In the genomic region with DNA sequence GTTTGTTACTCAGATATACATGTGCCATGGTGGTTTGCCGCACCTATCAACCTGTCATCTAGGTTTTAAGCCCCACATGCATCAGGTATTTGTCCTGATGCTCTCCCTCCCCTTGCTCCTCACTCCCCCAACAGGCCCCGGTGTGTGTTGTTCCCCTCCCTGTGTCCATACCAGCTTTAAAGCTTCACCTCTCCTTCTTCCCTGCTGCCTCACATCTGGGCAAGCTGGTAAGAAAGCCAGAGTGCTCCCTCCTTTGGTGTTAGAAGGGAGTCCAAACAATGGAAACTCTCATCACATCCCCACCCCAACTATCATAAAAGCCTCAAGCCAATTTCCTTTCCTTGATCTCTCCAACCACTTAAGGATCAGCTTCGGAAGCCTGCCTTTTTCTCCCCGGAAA, we compare ENCODE assay signal across 1 cellular context.
TF ChIP-seq lines count a peak whose summit lies in the region.

No MANE protein-coding gene starts in this region.

TF ChIP-seq in H1, 55 proteins besides CTCF, POLR2A, EP300 and RAD21:
- TF ChIP-seq TBP (IDR thresholded peaks at IDR 0.05; ENCODE audit: low read depth, low read length) (no peak), GTF2F1 (IDR thresholded peaks at IDR 0.05; ENCODE audit: borderline replicate concordance, low read depth, low read length) (no peak)
- TF ChIP-seq, protein P1, sequence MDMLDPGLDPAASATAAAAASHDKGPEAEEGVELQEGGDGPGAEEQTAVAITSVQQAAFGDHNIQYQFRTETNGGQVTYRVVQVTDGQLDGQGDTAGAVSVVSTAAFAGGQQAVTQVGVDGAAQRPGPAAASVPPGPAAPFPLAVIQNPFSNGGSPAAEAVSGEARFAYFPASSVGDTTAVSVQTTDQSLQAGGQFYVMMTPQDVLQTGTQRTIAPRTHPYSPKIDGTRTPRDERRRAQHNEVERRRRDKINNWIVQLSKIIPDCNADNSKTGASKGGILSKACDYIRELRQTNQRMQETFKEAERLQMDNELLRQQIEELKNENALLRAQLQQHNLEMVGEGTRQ (IDR thresholded peaks at IDR 0.05; ENCODE audit: low read length) = no peak
